9 cellular contexts compared by ENCODE assay signal in genomic region chr15:90686435-90687218, GRCh38. TPM values are rescaled to one million over a fixed set of nuclear protein-coding genes. Genes with fewer than 3 reads are reported as not detected.
DNase-seq lines count a peak whose midpoint lies in the region; ATAC-seq lines count a peak whose summit lies in the region.
"Had no signal": no experiment of that assay in that cellular context is flagged by ENCODE, and none has a peak within 500 bp of the region (broad histone marks: within the 10 kb centered on the region; RNA-seq: fewer than 3 reads in every experiment).

No MANE protein-coding gene starts in this region.

- peaks cover 6% of the 10 kb centered on the region for H3K27me3 Mint-ChIP-seq in activated CD4-positive, alpha-beta T cell treated with anti-CD3 and anti-CD28 coated beads for 36 hours
- peaks cover 0 to 3% of the 10 kb centered on the region in 2 donors for H3K27me3 Mint-ChIP-seq in natural killer cell treated with Interleukin-12 subunit alpha and Interleukin-12 subunit beta and Interleukin-15 and Interleukin-18, amount 100 ng/mL, for 72 hours

- POLR2A ChIA-PET in activated CD4-positive, alpha-beta T cell treated with anti-CD3 and anti-CD28 coated beads for 36 hours (lab: Charles Lee) = interaction anchor here (0.6 kb wide), 1 partner anchor 158 kb away, joined by 5 read pairs; no protein-coding TSS in a partner anchor

- CTCF ChIA-PET in activated CD4-positive, alpha-beta T cell treated with anti-CD3 and anti-CD28 coated beads for 36 hours (lab: Charles Lee) = interaction anchor here (0.6 to 1.9 kb wide), 9 partner anchors 10 to 248 kb away, joined by 3 to 8 read pairs (median 3); partner anchors contain the start of gene BLM

- no peaks in the 10 kb centered on the region for H3K9me3 Mint-ChIP-seq in activated CD4-positive, alpha-beta T cell treated with anti-CD3 and anti-CD28 coated beads for 36 hours (ENCODE audit: low read depth)
- no peaks in the 10 kb centered on the region for H3K9me3 Mint-ChIP-seq in natural killer cell treated with Interleukin-12 subunit alpha and Interleukin-12 subunit beta and Interleukin-15 and Interleukin-18, amount 100 ng/mL, for 72 hours

- intact Hi-C loops in activated CD4-positive, alpha-beta T cell treated with anti-CD3 and anti-CD28 coated beads for 36 hours (cut with DNase I, micrococcal nuclease) = loop anchor here (1.0 to 2.0 kb wide), 3 partner anchors 26 to 30 kb away; partner anchors contain the start of gene BLM (in 1 of the 2)

- peak; percentile 95 for ATAC-seq in activated CD4-positive, alpha-beta T cell treated with anti-CD3 and anti-CD28 coated beads for 36 hours
- ATAC-seq in HG02642 (IDR thresholded peaks at IDR 0.05; ENCODE audit: poor library complexity, unreplicated experiment) = peak; percentile 74
- peak; percentile 79 to 95 for ATAC-seq in natural killer cell treated with Interleukin-12 subunit alpha and Interleukin-12 subunit beta and Interleukin-15 and Interleukin-18, amount 100 ng/mL, for 72 hours

- no peaks in the 10 kb centered on the region for H3K36me3 Mint-ChIP-seq in activated CD4-positive, alpha-beta T cell treated with anti-CD3 and anti-CD28 coated beads for 36 hours (ENCODE audit: low read depth)
- H3K36me3 Mint-ChIP-seq in natural killer cell treated with Interleukin-12 subunit alpha and Interleukin-12 subunit beta and Interleukin-15 and Interleukin-18, amount 100 ng/mL, for 72 hours = no peaks in the 10 kb centered on the region

- H3K27ac Mint-ChIP-seq in activated CD4-positive, alpha-beta T cell treated with anti-CD3 and anti-CD28 coated beads for 36 hours = peak overlapping the region; percentile 90
- H3K27ac Mint-ChIP-seq in natural killer cell treated with Interleukin-12 subunit alpha and Interleukin-12 subunit beta and Interleukin-15 and Interleukin-18, amount 100 ng/mL, for 72 hours = peak overlapping the region; percentile 72 to 89

- H3K4me3 Mint-ChIP-seq in activated CD4-positive, alpha-beta T cell treated with anti-CD3 and anti-CD28 coated beads for 36 hours = peak overlapping the region; percentile 11
- peak overlapping the region; percentile 44 for H3K4me3 Mint-ChIP-seq in natural killer cell treated with Interleukin-12 subunit alpha and Interleukin-12 subunit beta and Interleukin-15 and Interleukin-18, amount 100 ng/mL, for 72 hours

- peak; percentile 50 for DNase-seq in activated CD4-positive, alpha-beta T cell treated with anti-CD3 and anti-CD28 coated beads for 36 hours
- no peak for DNase-seq in activated CD4-positive, alpha-beta T cell treated with anti-CD3 and anti-CD28 coated beads, Interleukin-2, amount 50 U/mL, for 4 hours
- DNase-seq in MV-4-11 (lab: John Stamatoyannopoulos, UW) (peak; percentile 87), SW 1271 (lab: John Stamatoyannopoulos, UW) (no peak), HPDE6-E6E7 (ENCODE audit: extremely low spot score) (no peak)
- peak; percentile 41 for DNase-seq in natural killer cell treated with Interleukin-12 subunit alpha and Interleukin-12 subunit beta and Interleukin-15 and Interleukin-18, amount 100 ng/mL, for 72 hours (ENCODE audit: low spot score)
- DNase-seq in activated effector memory CD4-positive, alpha-beta T cell treated with anti-CD3 and anti-CD28 coated beads, Interleukin-2, amount 50 U/mL, for 16 hours = no peak
- DNase-seq: NCI-H774 had no signal

- H3K4me1 Mint-ChIP-seq in activated CD4-positive, alpha-beta T cell treated with anti-CD3 and anti-CD28 coated beads for 36 hours = peaks cover 31% of the 10 kb centered on the region
- peaks cover 12 to 28% of the 10 kb centered on the region in 2 donors for H3K4me1 Mint-ChIP-seq in natural killer cell treated with Interleukin-12 subunit alpha and Interleukin-12 subunit beta and Interleukin-15 and Interleukin-18, amount 100 ng/mL, for 72 hours (ENCODE audit: low read depth in 2 of 2)

RNA-seq across cellular contexts. Expression of gene BLM, which starts 30.5 kb away (rescaled TPM):
- 10 to 100 TPM; 59.5 to 73.7 TPM for total RNA-seq in activated CD4-positive, alpha-beta T cell treated with anti-CD3 and anti-CD28 coated beads for 36 hours
- 10 to 100 TPM; 49.6 to 58.7 TPM for total RNA-seq in natural killer cell treated with Interleukin-12 subunit alpha and Interleukin-12 subunit beta and Interleukin-15 and Interleukin-18, amount 100 ng/mL, for 72 hours

Comparison
In these comparisons a context has a peak if more than half of its experiments do, and no peak if none do; other contexts are left out.
1. DNase-seq: peak in activated CD4-positive, alpha-beta T cell treated with anti-CD3 and anti-CD28 coated beads for 36 hours (single experiment), MV-4-11 (single experiment) and natural killer cell treated with Interleukin-12 subunit alpha and Interleukin-12 subunit beta and Interleukin-15 and Interleukin-18, amount 100 ng/mL, for 72 hours (single experiment); none in activated CD4-positive, alpha-beta T cell treated with anti-CD3 and anti-CD28 coated beads, Interleukin-2, amount 50 U/mL, for 4 hours (0 of 2), activated effector memory CD4-positive, alpha-beta T cell treated with anti-CD3 and anti-CD28 coated beads, Interleukin-2, amount 50 U/mL, for 16 hours (single experiment), SW 1271 (0 of 2) and HPDE6-E6E7 (single experiment).
2. Peak in every context shown above with its lines, with median percentiles within 50 percentile points of each other: ATAC-seq.